20 cellular contexts compared by ENCODE assay signal in genomic region chr3:96959902-96960596, GRCh38.
DNase-seq lines count a peak whose midpoint lies in the region; ATAC-seq and TF ChIP-seq lines count a peak whose summit lies in the region.
"Had no signal": no experiment of that assay in that cellular context is flagged by ENCODE, and none has a peak within 500 bp of the region (broad histone marks: within the 10 kb centered on the region; RNA-seq: fewer than 3 reads in every experiment).

No MANE protein-coding gene starts in this region.

- H3K79me2 ChIP-seq in MM.1S (ENCODE audit: low read length) = no peaks in the 10 kb centered on the region
- H3K79me2 ChIP-seq: hepatocyte had no signal

- no peaks in the 10 kb centered on the region for H3K4me1 ChIP-seq in MM.1S (ENCODE audit: low read length)

- intact Hi-C loops in Calu3 (cut with micrococcal nuclease; ENCODE audit: unreplicated experiment) = no loop called here

- no peaks in the 10 kb centered on the region for H4K20me1 ChIP-seq in MM.1S (ENCODE audit: insufficient read depth, low read length)

- H3K27me3 ChIP-seq in MM.1S (replicated peaks; ENCODE audit: insufficient read depth, low read length) = no peaks in the 10 kb centered on the region
- H3K27me3 ChIP-seq: hepatocyte had no signal

- ATAC-seq in HG03439 (IDR thresholded peaks at IDR 0.05; ENCODE audit: unreplicated experiment) (no peak), HG02759 (IDR thresholded peaks at IDR 0.05; ENCODE audit: unreplicated experiment) (no peak)
- no peak for ATAC-seq in stimulated activated naive B cell treated with anti-CD40 and anti-IgM and Interleukin-4, amounts not matched to agents 10 μg/mL and 1 μg/mL and 100 μg/mL, for 72 hours (replicated peaks)
- ATAC-seq: HCT116 had no signal

- H3K27ac ChIP-seq in MM.1S (ENCODE audit: low read length) = no peak overlapping the region
- H3K27ac ChIP-seq: hepatocyte had no signal

- no peak overlapping the region for H3K9ac ChIP-seq in MM.1S (ENCODE audit: low read length)
- H3K9ac ChIP-seq: SK-N-SH had no signal

- H3K27me3 Mint-ChIP-seq in Calu3 (ENCODE audit: unreplicated experiment) = no peaks in the 10 kb centered on the region
- H3K27me3 Mint-ChIP-seq in chondrocyte (ENCODE audit: low read depth) = no peaks in the 10 kb centered on the region
- H3K27me3 Mint-ChIP-seq in mesothelial cell of epicardium (ENCODE audit: low read depth) = no peaks in the 10 kb centered on the region
- H3K27me3 Mint-ChIP-seq in stimulated activated naive B cell treated with anti-CD40 and anti-IgM and Interleukin-4, amounts not matched to agents 10 μg/mL and 1 μg/mL and 100 μg/mL, for 72 hours = no peaks in the 10 kb centered on the region
- H3K27me3 Mint-ChIP-seq: activated CD4-positive, alpha-beta T cell treated with anti-CD3 and anti-CD28 coated beads, Interleukin-2, amount 10 ng/mL, durations not matched to agents 24 days and 14 days; CD8-positive, alpha-beta memory T cell had no signal

- H3K36me3 Mint-ChIP-seq in Calu3 (ENCODE audit: insufficient read depth, unreplicated experiment) (no peaks in the 10 kb centered on the region), chondrocyte (ENCODE audit: low read depth) (no peaks in the 10 kb centered on the region), mesothelial cell of epicardium (no peaks in the 10 kb centered on the region)
- no peaks in the 10 kb centered on the region for H3K36me3 Mint-ChIP-seq in stimulated activated naive B cell treated with anti-CD40 and anti-IgM and Interleukin-4, amounts not matched to agents 10 μg/mL and 1 μg/mL and 100 μg/mL, for 72 hours
- H3K36me3 Mint-ChIP-seq: CD8-positive, alpha-beta memory T cell had no signal

- H3K4me3 Mint-ChIP-seq in Calu3 (ENCODE audit: low read depth, unreplicated experiment) = no peak overlapping the region
- no peak overlapping the region for H3K4me3 Mint-ChIP-seq in chondrocyte (ENCODE audit: unreplicated experiment)
- H3K4me3 Mint-ChIP-seq in mesothelial cell of epicardium = no peak overlapping the region
- no peak overlapping the region for H3K4me3 Mint-ChIP-seq in stimulated activated naive B cell treated with anti-CD40 and anti-IgM and Interleukin-4, amounts not matched to agents 10 μg/mL and 1 μg/mL and 100 μg/mL, for 72 hours
- H3K4me3 Mint-ChIP-seq: activated CD4-positive, alpha-beta T cell treated with anti-CD3 and anti-CD28 coated beads, Interleukin-2, amount 10 ng/mL, durations not matched to agents 24 days and 14 days; CD8-positive, alpha-beta memory T cell had no signal

- H3K36me3 ChIP-seq in MM.1S (replicated peaks; ENCODE audit: insufficient read depth, low read length) = no peaks in the 10 kb centered on the region

- H3K4me1 Mint-ChIP-seq in Calu3 (ENCODE audit: low read depth, unreplicated experiment) (peaks cover 12% of the 10 kb centered on the region), chondrocyte (ENCODE audit: low read depth) (peaks cover 25% of the 10 kb centered on the region), mesothelial cell of epicardium (peaks cover 30% of the 10 kb centered on the region)
- no peaks in the 10 kb centered on the region for H3K4me1 Mint-ChIP-seq in stimulated activated naive B cell treated with anti-CD40 and anti-IgM and Interleukin-4, amounts not matched to agents 10 μg/mL and 1 μg/mL and 100 μg/mL, for 72 hours
- H3K4me1 Mint-ChIP-seq: activated CD4-positive, alpha-beta T cell treated with anti-CD3 and anti-CD28 coated beads, Interleukin-2, amount 10 ng/mL, durations not matched to agents 24 days and 14 days; CD8-positive, alpha-beta memory T cell had no signal

- H2AFZ ChIP-seq in MM.1S (ENCODE audit: low read length) = no peak overlapping the region
- H2AFZ ChIP-seq: hepatocyte had no signal

- H3K9me3 ChIP-seq in MM.1S (replicated peaks; ENCODE audit: insufficient read depth, low read length) = no peaks in the 10 kb centered on the region
- H3K9me3 ChIP-seq: SK-N-SH had no signal

- H3K9me3 Mint-ChIP-seq in Calu3 (ENCODE audit: low read depth, unreplicated experiment) (no peaks in the 10 kb centered on the region), chondrocyte (ENCODE audit: low read depth) (peaks cover 3% of the 10 kb centered on the region), mesothelial cell of epicardium (no peaks in the 10 kb centered on the region)
- H3K9me3 Mint-ChIP-seq in stimulated activated naive B cell treated with anti-CD40 and anti-IgM and Interleukin-4, amounts not matched to agents 10 μg/mL and 1 μg/mL and 100 μg/mL, for 72 hours = no peaks in the 10 kb centered on the region
- H3K9me3 Mint-ChIP-seq: activated CD4-positive, alpha-beta T cell treated with anti-CD3 and anti-CD28 coated beads, Interleukin-2, amount 10 ng/mL, durations not matched to agents 24 days and 14 days had no signal

- no peak overlapping the region for H3K4me2 ChIP-seq in MM.1S (ENCODE audit: low read depth, low read length)
- H3K4me2 ChIP-seq: hepatocyte, SK-N-SH had no signal

- no peaks in the 10 kb centered on the region for H3K9me2 ChIP-seq in MM.1S (replicated peaks; ENCODE audit: insufficient read depth, low read length)
- H3K9me2 ChIP-seq: SK-N-SH had no signal

- H3K27ac Mint-ChIP-seq in Calu3 (ENCODE audit: unreplicated experiment) (peak overlapping the region; percentile 44), chondrocyte (ENCODE audit: unreplicated experiment) (peak overlapping the region; percentile 42), mesothelial cell of epicardium (peak overlapping the region; percentile 55)
- H3K27ac Mint-ChIP-seq in stimulated activated naive B cell treated with anti-CD40 and anti-IgM and Interleukin-4, amounts not matched to agents 10 μg/mL and 1 μg/mL and 100 μg/mL, for 72 hours = no peak overlapping the region
- H3K27ac Mint-ChIP-seq: activated CD4-positive, alpha-beta T cell treated with anti-CD3 and anti-CD28 coated beads, Interleukin-2, amount 10 ng/mL, durations not matched to agents 24 days and 14 days; CD8-positive, alpha-beta memory T cell had no signal

- DNase-seq in Calu3 (no peak), NCI-H524 treated with DMSO at 0.1 percent for 48 hours (lab: John Stamatoyannopoulos, UW) (peak; percentile 76), chondrocyte (ENCODE audit: low spot score) (no peak), mesothelial cell of epicardium (ENCODE audit: low spot score in 2 of 2, unreplicated experiment in 2 of 2) (no peak), MM.1S (no peak)
- no peak for DNase-seq in stimulated activated naive B cell treated with anti-CD40 and anti-IgM and Interleukin-4, amounts not matched to agents 10 μg/mL and 1 μg/mL and 100 μg/mL, for 72 hours
- DNase-seq: activated CD4-positive, alpha-beta T cell treated with anti-CD3 and anti-CD28 coated beads, Interleukin-2, amount 10 ng/mL, durations not matched to agents 24 days and 14 days; activated CD8-positive, alpha-beta memory T cell treated with anti-CD3 and anti-CD28 coated beads, Interleukin-2, amount 50 U/mL, for 4 hours; activated gamma-delta T cell treated with Interleukin-2 at 50 U/mL for 16 hours; CD8-positive, alpha-beta memory T cell; cortex of kidney; kidney; midbrain; NCI-H1694 treated with DMSO at 0.1 percent for 48 hours; NCI-H526; SK-N-SH had no signal

- CTCF ChIA-PET in Calu3 (lab: Charles Lee) = interaction anchor here (0.5 kb wide), 1 partner anchor 803 kb away, joined by 7 read pairs; no protein-coding TSS in a partner anchor

- TF ChIP-seq CTCF in Calu3 (IDR thresholded peaks at IDR 0.05; ENCODE audit: unreplicated experiment) (no peak), chondrocyte (IDR thresholded peaks at IDR 0.05) (no peak), mesothelial cell of epicardium (IDR thresholded peaks at IDR 0.05; ENCODE audit: unreplicated experiment) (no peak), MM.1S (IDR thresholded peaks at IDR 0.05; ENCODE audit: low read length) (no peak)

- no peaks in the 10 kb centered on the region for H3F3A ChIP-seq in MM.1S (ENCODE audit: insufficient read depth, low read length)

- BruUV-seq in Calu3 (replicated peaks; lab: Mats Ljungman, UMichigan) = no TSS peak

- H3K4me3 ChIP-seq in MM.1S (ENCODE audit: low read length) = no peak overlapping the region
- H3K4me3 ChIP-seq: hepatocyte had no signal
